In genomic region chr13:112871742-112872141, GRCh38 we compare ENCODE assay signal across 15 cellular contexts.
DNase-seq lines count a peak whose midpoint lies in the region; ATAC-seq and TF ChIP-seq lines count a peak whose summit lies in the region.
"Had no signal": no experiment of that assay in that cellular context is flagged by ENCODE, and none has a peak within 500 bp of the region (broad histone marks: within the 10 kb centered on the region; RNA-seq: fewer than 3 reads in every experiment).

No MANE protein-coding gene starts in this region.

- intact Hi-C loops in spleen (cut with DNase I; ENCODE audit: low total_unique reads), result no loop called here

- H3K4me3 ChIP-seq in endodermal cell (ENCODE audit: low read length), result peak overlapping the region; percentile 54
- no peak overlapping the region for H3K4me3 ChIP-seq in spleen
- no peak overlapping the region for H3K4me3 ChIP-seq in CD8-positive, alpha-beta memory T cell (ENCODE audit: low read length)
- H3K4me3 ChIP-seq: GM23338, K562 had no signal

- H3K9me3 Mint-ChIP-seq in IgD-negative memory B cell (no peaks in the 10 kb centered on the region), endodermal cell (peaks cover 26% of the 10 kb centered on the region)
- H3K9me3 Mint-ChIP-seq in CD8-positive, alpha-beta memory T cell, result peaks cover 6 to 20% (median 15%) of the 10 kb centered on the region in 5 donors

- POLR2A ChIA-PET in CD8-positive, alpha-beta memory T cell (lab: Charles Lee), result no interaction called here

- no peaks in the 10 kb centered on the region for H3K36me3 Mint-ChIP-seq in IgD-negative memory B cell
- peaks cover 76% of the 10 kb centered on the region for H3K36me3 Mint-ChIP-seq in endodermal cell (ENCODE audit: low read depth)
- H3K36me3 Mint-ChIP-seq in CD8-positive, alpha-beta memory T cell, result peaks cover 14 to 29% (median 26%) of the 10 kb centered on the region in 3 donors

- H3K4me1 ChIP-seq in endodermal cell (ENCODE audit: control insufficient read depth, insufficient read depth, low read length), result no peaks in the 10 kb centered on the region
- H3K4me1 ChIP-seq in spleen, result peaks cover 9 to 37% (median 24%) of the 10 kb centered on the region in 6 donors
- H3K4me1 ChIP-seq in CD8-positive, alpha-beta memory T cell (ENCODE audit: insufficient read depth, low read length), result peaks cover 22% of the 10 kb centered on the region

- H3K9me3 ChIP-seq in endodermal cell (ENCODE audit: control insufficient read depth, low read length) (peaks cover 33% of the 10 kb centered on the region), spleen (peaks cover 0 to 5% (median 0%) of the 10 kb centered on the region in 8 donors)
- H3K9me3 ChIP-seq in CD8-positive, alpha-beta memory T cell (ENCODE audit: low read length), result peaks cover 5% of the 10 kb centered on the region

- ATAC-seq in HG03196 (IDR thresholded peaks at IDR 0.05; ENCODE audit: unreplicated experiment), result no peak
- ATAC-seq: GM23338, K562 had no signal

- H3K27ac ChIP-seq in endodermal cell (ENCODE audit: low read depth, low read length) (no peak overlapping the region), spleen (no peak overlapping the region)
- no peak overlapping the region for H3K27ac ChIP-seq in CD8-positive, alpha-beta memory T cell (ENCODE audit: low read depth, low read length)

- CTCF ChIA-PET in CD8-positive, alpha-beta memory T cell (lab: Charles Lee), result no interaction called here

- H3K4me1 Mint-ChIP-seq in IgD-negative memory B cell, result peaks cover 5 to 11% (median 8%) of the 10 kb centered on the region in 3 donors
- H3K4me1 Mint-ChIP-seq in endodermal cell, result peaks cover 3% of the 10 kb centered on the region
- H3K4me1 Mint-ChIP-seq in CD8-positive, alpha-beta memory T cell, result peaks cover 15 to 20% (median 17%) of the 10 kb centered on the region in 3 donors

- WGBS in endodermal cell (ENCODE audit: insufficient coverage in 1 of 2, insufficient read length in 1 of 2), 2 experiments, result 96% methylated on average over 11 of the region's 12 CpGs
- 88 to 98% (median 95%) methylated on average over 12 of the region's 12 CpGs for WGBS in spleen, 5 donors

- H3K27me3 ChIP-seq in endodermal cell (ENCODE audit: control insufficient read depth, insufficient read depth, low read length, poor library complexity, severe bottlenecking) (no peaks in the 10 kb centered on the region), spleen (replicated peaks in 1 of 7) (no peaks in the 10 kb centered on the region)
- no peaks in the 10 kb centered on the region for H3K27me3 ChIP-seq in CD8-positive, alpha-beta memory T cell (ENCODE audit: insufficient read depth, low read length, poor library complexity, severe bottlenecking)

- no peak overlapping the region for H3K4me3 Mint-ChIP-seq in IgD-negative memory B cell
- H3K4me3 Mint-ChIP-seq in endodermal cell, result no peak overlapping the region
- H3K4me3 Mint-ChIP-seq in CD8-positive, alpha-beta memory T cell, result peak overlapping the region in 1 of 7 donors; percentile 24
- H3K4me3 Mint-ChIP-seq: GM23338 had no signal

- H3K27ac Mint-ChIP-seq in IgD-negative memory B cell, result peak overlapping the region in 2 of 3 donors; percentile 16 to 46
- no peak overlapping the region for H3K27ac Mint-ChIP-seq in endodermal cell
- peak overlapping the region in 1 of 8 donors; percentile 50 for H3K27ac Mint-ChIP-seq in CD8-positive, alpha-beta memory T cell
- H3K27ac Mint-ChIP-seq: GM23338 had no signal

- H3K27me3 Mint-ChIP-seq in IgD-negative memory B cell (no peaks in the 10 kb centered on the region), endodermal cell (ENCODE audit: insufficient read depth) (no peaks in the 10 kb centered on the region)
- peaks cover 0 to 3% of the 10 kb centered on the region in 2 donors for H3K27me3 Mint-ChIP-seq in CD8-positive, alpha-beta memory T cell

- H3K36me3 ChIP-seq in endodermal cell (ENCODE audit: control insufficient read depth, insufficient read depth, low read length), result peaks cover 84% of the 10 kb centered on the region
- peaks cover 0 to 71% (median 17%) of the 10 kb centered on the region in 6 donors for H3K36me3 ChIP-seq in spleen
- no peaks in the 10 kb centered on the region for H3K36me3 ChIP-seq in CD8-positive, alpha-beta memory T cell (ENCODE audit: insufficient read depth, low read length)

- peak; percentile 54 for DNase-seq in activated effector memory CD4-positive, alpha-beta T cell treated with anti-CD3 and anti-CD28 coated beads, Interleukin-2, amount 50 U/mL, for 16 hours
- DNase-seq in activated effector memory CD4-positive, alpha-beta T cell treated with Interleukin-2 at 50 U/mL for 16 hours, result no peak
- DNase-seq in endodermal cell (no peak), spleen (peak; percentile 71)
- DNase-seq in CD8-positive, alpha-beta memory T cell, result no peak
- DNase-seq: C1 segment of cervical spinal cord, DMS79 treated with DMSO at 0.1 percent for 48 hours, NCI-H1105 treated with DMSO at 0.1 percent for 48 hours, NCI-H1694, NCI-H774, SHP77 treated with DMSO at 0.1 percent for 48 hours had no signal

- TF ChIP-seq CTCF in endodermal cell (conservative IDR thresholded peaks at IDR 0.05) (no peak), spleen (IDR thresholded peaks at IDR 0.05 in 8 of 11, conservative IDR thresholded peaks at IDR 0.05 in 3 of 11) (no peak)

- no peak for TF ChIP-seq POLR2A in spleen (IDR thresholded peaks at IDR 0.05)

- H3K9ac ChIP-seq in endodermal cell (ENCODE audit: extremely low read depth, low read length, poor library complexity, severe bottlenecking), result no peak overlapping the region

Comparison
In these comparisons a context has a peak if more than half of its experiments do, and no peak if none do; other contexts are left out.
1. DNase-seq: peak in activated effector memory CD4-positive, alpha-beta T cell treated with anti-CD3 and anti-CD28 coated beads, Interleukin-2, amount 50 U/mL, for 16 hours (single experiment) and spleen (single experiment); none in activated effector memory CD4-positive, alpha-beta T cell treated with Interleukin-2 at 50 U/mL for 16 hours (single experiment), endodermal cell (single experiment) and CD8-positive, alpha-beta memory T cell (0 of 5).